ENCODE assay signal across 16 cellular contexts in genomic region chr4:22463179-22463578, GRCh38.
DNase-seq lines count a peak whose midpoint lies in the region; ATAC-seq and TF ChIP-seq lines count a peak whose summit lies in the region.
"Had no signal": no experiment of that assay in that cellular context is flagged by ENCODE, and none has a peak within 500 bp of the region (broad histone marks: within the 10 kb centered on the region; RNA-seq: fewer than 3 reads in every experiment).

No MANE protein-coding gene starts in this region.

- no peak for TF ChIP-seq POLR2A in erythroblast (IDR thresholded peaks at IDR 0.05; ENCODE audit: low read length)

- TF ChIP-seq CTCF in RWPE2 (IDR thresholded peaks at IDR 0.05; ENCODE audit: poor library complexity, severe bottlenecking): peak; percentile 10

- no peak overlapping the region for H3K27ac ChIP-seq in RWPE2 (ENCODE audit: poor library complexity, severe bottlenecking)
- H3K27ac ChIP-seq: body of pancreas had no signal

- no peaks in the 10 kb centered on the region for H3K27me3 ChIP-seq in RWPE2 (ENCODE audit: insufficient read depth, poor library complexity, severe bottlenecking)
- H3K27me3 ChIP-seq: body of pancreas had no signal

- ATAC-seq in RWPE2 (ENCODE audit: low read depth) (no peak), HG03442 (IDR thresholded peaks at IDR 0.05; ENCODE audit: unreplicated experiment) (no peak)
- ATAC-seq: body of pancreas; stimulated activated effector memory CD8-positive, alpha-beta T cell treated with anti-CD3 and anti-CD28 coated beads, Interleukin-12 subunit alpha, Interleukin-12 subunit beta, amount 100 ng/mL, for 72 hours had no signal

- H3K9me3 ChIP-seq in RWPE2 (ENCODE audit: severe bottlenecking): no peaks in the 10 kb centered on the region
- H3K9me3 ChIP-seq: body of pancreas had no signal

- H3K36me3 ChIP-seq in RWPE2 (ENCODE audit: low read depth): no peaks in the 10 kb centered on the region

- DNase-seq in activated CD4-positive, alpha-beta T cell treated with anti-CD3 and anti-CD28 coated beads for 48 hours: peak; percentile 46
- no peak for DNase-seq in activated CD4-positive, alpha-beta T cell treated with anti-CD3 and anti-CD28 coated beads for 1 hour
- DNase-seq in RWPE2 (ENCODE audit: low spot score): no peak
- peak; percentile 4 to 35 for DNase-seq in erythroblast (lab: John Stamatoyannopoulos, UW)
- peak; percentile 19 for DNase-seq in stimulated activated CD4-positive, alpha-beta T cell treated with anti-CD3 and anti-CD28 coated beads, Interleukin-4, amount 100 ng/mL, for 24 hours
- no peak for DNase-seq in globus pallidus (ENCODE audit: low spot score)
- no peak for DNase-seq in COLO668 (lab: John Stamatoyannopoulos, UW; ENCODE audit: unreplicated experiment)
- DNase-seq: activated effector memory CD4-positive, alpha-beta T cell treated with anti-CD3 and anti-CD28 coated beads, Interleukin-2, amount 50 U/mL, for 16 hours; EL; glutamatergic neuron; NCI-H1092 treated with DMSO at 0.1 percent for 48 hours; NCI-H2171; T-helper 9 cell had no signal

- H3K4me1 ChIP-seq in RWPE2 (ENCODE audit: insufficient read depth, poor library complexity, severe bottlenecking): no peaks in the 10 kb centered on the region
- H3K4me1 ChIP-seq: body of pancreas had no signal

- H3K4me3 ChIP-seq in RWPE2 (ENCODE audit: severe bottlenecking): no peak overlapping the region
- H3K4me3 ChIP-seq: body of pancreas had no signal

Comparison
In these comparisons a context has a peak if more than half of its experiments do, and no peak if none do; other contexts are left out.
1. DNase-seq: peak in activated CD4-positive, alpha-beta T cell treated with anti-CD3 and anti-CD28 coated beads for 48 hours (single experiment), erythroblast (2 of 2) and stimulated activated CD4-positive, alpha-beta T cell treated with anti-CD3 and anti-CD28 coated beads, Interleukin-4, amount 100 ng/mL, for 24 hours (single experiment); none in activated CD4-positive, alpha-beta T cell treated with anti-CD3 and anti-CD28 coated beads for 1 hour (single experiment), RWPE2 (single experiment), globus pallidus (single experiment) and COLO668 (single experiment).